ENCODE assay signal across 8 cellular contexts in the genomic region with DNA sequence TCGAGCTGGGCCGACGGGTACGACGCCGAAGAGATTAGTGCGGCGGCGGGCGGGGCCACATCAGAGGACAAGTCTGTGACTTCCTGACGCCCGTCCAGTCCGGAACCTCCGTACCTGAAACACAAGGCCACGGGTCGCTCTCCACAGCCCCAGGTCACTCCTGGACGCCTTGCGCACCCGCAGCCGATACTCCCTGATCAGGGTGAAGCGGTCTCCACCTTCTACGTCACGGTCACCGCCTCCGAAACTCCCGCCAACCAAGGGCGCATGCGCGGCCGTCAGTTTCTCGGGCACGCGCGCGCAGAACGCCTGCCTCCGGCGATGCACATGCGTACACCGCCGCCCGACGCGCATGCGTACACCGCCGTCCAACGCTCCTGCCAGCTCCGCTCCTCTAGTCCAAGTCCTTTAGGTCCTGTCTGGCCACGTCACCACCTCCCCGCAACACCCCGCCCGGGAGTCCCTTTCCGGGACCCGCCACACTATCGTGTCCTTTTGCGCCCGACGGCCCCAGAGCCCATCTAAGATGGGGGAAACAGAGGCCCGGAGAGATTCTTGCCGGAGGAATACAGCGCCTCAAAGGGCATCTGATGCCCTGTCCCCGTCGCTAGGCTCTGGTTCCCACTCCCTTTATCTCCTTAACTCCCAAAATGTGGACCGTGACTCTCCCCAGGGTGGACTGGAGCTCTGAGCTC.
DNase-seq lines count a peak whose midpoint lies in the region; ATAC-seq lines count a peak whose summit lies in the region.

A gene with protein sequence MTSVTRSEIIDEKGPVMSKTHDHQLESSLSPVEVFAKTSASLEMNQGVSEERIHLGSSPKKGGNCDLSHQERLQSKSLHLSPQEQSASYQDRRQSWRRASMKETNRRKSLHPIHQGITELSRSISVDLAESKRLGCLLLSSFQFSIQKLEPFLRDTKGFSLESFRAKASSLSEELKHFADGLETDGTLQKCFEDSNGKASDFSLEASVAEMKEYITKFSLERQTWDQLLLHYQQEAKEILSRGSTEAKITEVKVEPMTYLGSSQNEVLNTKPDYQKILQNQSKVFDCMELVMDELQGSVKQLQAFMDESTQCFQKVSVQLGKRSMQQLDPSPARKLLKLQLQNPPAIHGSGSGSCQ (minus strand): TSS at position 216 of the 695 bp plus-strand sequence. CDS start 2,305 bp downstream, outside the sequence.

- H3K27me3 Mint-ChIP-seq in central memory CD8-positive, alpha-beta T cell: no peaks in the 10 kb centered on the region

- H3K36me3 Mint-ChIP-seq in central memory CD8-positive, alpha-beta T cell (ENCODE audit: insufficient read depth): peaks cover 18% of the 10 kb centered on the region

- DNase-seq in AG20443 (ENCODE audit: low spot score): peak; percentile 100
- DNase-seq in NCI-H446 treated with DMSO at 0.1 percent for 48 hours (lab: John Stamatoyannopoulos, UW): peak; percentile 95
- peak; percentile 96 to 99 for DNase-seq in central memory CD8-positive, alpha-beta T cell (ENCODE audit: low spot score in 2 of 2)
- DNase-seq in islet precursor cell: peak; percentile 99
- peak; percentile 99 for DNase-seq in stimulated activated CD4-positive, alpha-beta T cell treated with anti-CD3 and anti-CD28 coated beads, Interleukin-12 subunit alpha, Interleukin-12 subunit beta, amount 100 ng/mL, for 4 hours

- H3K4me3 Mint-ChIP-seq in central memory CD8-positive, alpha-beta T cell: peak within 1 kb of the TSS; percentile 82

- ATAC-seq in GM19043 (IDR thresholded peaks at IDR 0.05; ENCODE audit: low read depth, unreplicated experiment) (peak; percentile 79), HG03354 (IDR thresholded peaks at IDR 0.05; ENCODE audit: poor library complexity, severe bottlenecking, unreplicated experiment) (peak; percentile 88)
- ATAC-seq in activated CD4-positive, CD25-positive, alpha-beta regulatory T cell treated with anti-CD3 and anti-CD28 coated beads, Interleukin-2, amount 50 U/mL, for 24 hours: peak; percentile 84 to 85
- peak; percentile 79 for ATAC-seq in central memory CD8-positive, alpha-beta T cell (replicated peaks; ENCODE audit: extremely low read depth, poor library complexity, severe bottlenecking)

- H3K27ac Mint-ChIP-seq in central memory CD8-positive, alpha-beta T cell (ENCODE audit: low read depth): peak within 1 kb of the TSS; percentile 96

- H3K9me3 Mint-ChIP-seq in central memory CD8-positive, alpha-beta T cell: no peaks in the 10 kb centered on the region

- H3K4me1 Mint-ChIP-seq in central memory CD8-positive, alpha-beta T cell: peaks cover 21% of the 10 kb centered on the region

Comparison
In these comparisons a context has a peak if more than half of its experiments do, and no peak if none do; other contexts are left out.
1. Peak in every context shown above with its lines: DNase-seq and ATAC-seq.